ENCODE assay signal across 25 cellular contexts in the genomic region with DNA sequence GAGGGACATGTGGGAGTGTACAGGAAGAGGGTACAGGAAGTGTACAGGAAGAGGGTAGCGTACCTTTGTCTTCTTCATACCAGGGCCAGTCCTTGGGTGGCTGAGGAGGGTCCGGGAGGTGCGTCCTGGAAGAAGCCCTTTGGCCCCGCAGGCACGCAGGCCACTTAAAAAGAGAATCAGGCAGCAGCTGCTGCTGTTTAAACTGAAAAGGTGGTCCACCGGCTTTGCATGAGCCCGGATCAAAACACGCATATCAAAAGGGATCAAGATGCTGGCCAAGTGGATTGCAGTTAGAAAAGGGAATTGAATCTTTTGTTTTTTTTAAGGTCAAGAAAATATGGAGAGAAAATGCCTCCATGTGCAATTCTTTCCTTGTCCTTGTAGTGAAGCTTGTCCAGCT.
"Had no signal": no experiment of that assay in that cellular context is flagged by ENCODE, and none has a peak within 500 bp of the region (broad histone marks: within the 10 kb centered on the region; RNA-seq: fewer than 3 reads in every experiment).

No MANE protein-coding gene starts in this region.

- H3K27ac Mint-ChIP-seq: activated B cell treated with CpG ODN at 0.5 μM for 24 hours; activated CD4-positive, alpha-beta T cell treated with anti-CD3 and anti-CD28 coated beads, Interleukin-2, amount 10 ng/mL, durations not matched to agents 24 days and 14 days; activated CD8-positive, alpha-beta memory T cell treated with anti-CD3 and anti-CD28 coated beads, Interleukin-2, amount 10 ng/mL, durations not matched to agents 7 days and 5 days; activated naive CD4-positive, alpha-beta T cell treated with anti-CD3 and anti-CD28 coated beads for 36 hours; activated naive CD8-positive, alpha-beta T cell; activated T-cell treated with anti-CD3 and anti-CD28 coated beads, Interleukin-2, amount 50 U/mL, for 24 hours; activated T-helper 1 cell treated with anti-CD3 and anti-CD28 coated beads, Interleukin-12 subunit alpha, Interleukin-12 subunit beta, Interleukin-2, Interleukin-4 antibody, amounts not matched to agents 30 ng/mL and 10 ng/mL and 1 ng/mL, durations not matched to agents 14 hours and 24 hours and 36 hours; T-helper 1 cell treated with Interleukin-12 subunit alpha and Interleukin-12 subunit beta and Interleukin-4 antibody, amounts not matched to agents 30 μg/mL and 1 μg/mL, for 36 hours had no signal

- H3K27me3 ChIP-seq: brain microvascular endothelial cell, cardiac muscle cell, SJSA1 had no signal

- H3K4me3 Mint-ChIP-seq: activated B cell treated with CpG ODN at 0.5 μM for 24 hours; activated CD4-positive, alpha-beta T cell treated with anti-CD3 and anti-CD28 coated beads, Interleukin-2, amount 10 ng/mL, durations not matched to agents 24 days and 14 days; activated CD8-positive, alpha-beta memory T cell treated with anti-CD3 and anti-CD28 coated beads, Interleukin-2, amount 10 ng/mL, durations not matched to agents 7 days and 5 days; activated naive CD4-positive, alpha-beta T cell treated with anti-CD3 and anti-CD28 coated beads for 36 hours; activated naive CD8-positive, alpha-beta T cell; activated T-cell treated with anti-CD3 and anti-CD28 coated beads, Interleukin-2, amount 50 U/mL, for 24 hours; activated T-helper 1 cell treated with anti-CD3 and anti-CD28 coated beads, Interleukin-12 subunit alpha, Interleukin-12 subunit beta, Interleukin-2, Interleukin-4 antibody, amounts not matched to agents 30 ng/mL and 10 ng/mL and 1 ng/mL, durations not matched to agents 14 hours and 24 hours and 36 hours; T-helper 1 cell treated with Interleukin-12 subunit alpha and Interleukin-12 subunit beta and Interleukin-4 antibody, amounts not matched to agents 30 μg/mL and 1 μg/mL, for 36 hours had no signal

- H3K36me3 ChIP-seq: brain microvascular endothelial cell, cardiac muscle cell, SJSA1 had no signal

- H3K4me1 ChIP-seq: SJSA1 had no signal

- H3K36me3 Mint-ChIP-seq: activated naive CD8-positive, alpha-beta T cell had no signal

- H3K4me3 ChIP-seq: cardiac muscle cell, SJSA1 had no signal

- DNase-seq: activated B cell treated with CpG ODN at 0.5 μM for 24 hours; activated CD4-positive, alpha-beta T cell treated with anti-CD3 and anti-CD28 coated beads for 1 hour; activated CD4-positive, alpha-beta T cell treated with anti-CD3 and anti-CD28 coated beads, Interleukin-2, amount 10 ng/mL, durations not matched to agents 24 days and 14 days; activated CD4-positive, alpha-beta T cell treated with anti-CD3 and anti-CD28 coated beads, Interleukin-2, amount 50 U/mL, for 48 hours; activated CD8-positive, alpha-beta memory T cell treated with anti-CD3 and anti-CD28 coated beads, Interleukin-2, amount 10 ng/mL, durations not matched to agents 7 days and 5 days; activated gamma-delta T cell; activated naive CD4-positive, alpha-beta T cell treated with anti-CD3 and anti-CD28 coated beads for 36 hours; activated T-cell treated with anti-CD3 and anti-CD28 coated beads, Interleukin-2, amount 50 U/mL, for 24 hours; amygdala; brain microvascular endothelial cell; Kasumi-1; NCI-H1417; NCI-H1930; NCI-H2171; NCI-H2227 treated with DMSO at 0.1 percent for 48 hours; NCI-H526; NCI-H774; NK-92 treated with Interleukin-12 subunit alpha and Interleukin-12 subunit beta, amount 100 ng/mL, for 24 hours; PC-3; SHP77 had no signal

- H3K9me3 ChIP-seq: SJSA1 had no signal

- H3K9me3 Mint-ChIP-seq: activated T-helper 1 cell treated with anti-CD3 and anti-CD28 coated beads, Interleukin-12 subunit alpha, Interleukin-12 subunit beta, Interleukin-2, Interleukin-4 antibody, amounts not matched to agents 30 ng/mL and 10 ng/mL and 1 ng/mL, durations not matched to agents 14 hours and 24 hours and 36 hours had no signal

- H3K27ac ChIP-seq: brain microvascular endothelial cell, cardiac muscle cell, SJSA1 had no signal

- H3K27me3 Mint-ChIP-seq: activated B cell treated with CpG ODN at 0.5 μM for 24 hours; activated CD4-positive, alpha-beta T cell treated with anti-CD3 and anti-CD28 coated beads, Interleukin-2, amount 10 ng/mL, durations not matched to agents 24 days and 14 days; activated CD8-positive, alpha-beta memory T cell treated with anti-CD3 and anti-CD28 coated beads, Interleukin-2, amount 10 ng/mL, durations not matched to agents 7 days and 5 days; activated naive CD8-positive, alpha-beta T cell; activated T-cell treated with anti-CD3 and anti-CD28 coated beads, Interleukin-2, amount 50 U/mL, for 24 hours had no signal
